In the genomic region with DNA sequence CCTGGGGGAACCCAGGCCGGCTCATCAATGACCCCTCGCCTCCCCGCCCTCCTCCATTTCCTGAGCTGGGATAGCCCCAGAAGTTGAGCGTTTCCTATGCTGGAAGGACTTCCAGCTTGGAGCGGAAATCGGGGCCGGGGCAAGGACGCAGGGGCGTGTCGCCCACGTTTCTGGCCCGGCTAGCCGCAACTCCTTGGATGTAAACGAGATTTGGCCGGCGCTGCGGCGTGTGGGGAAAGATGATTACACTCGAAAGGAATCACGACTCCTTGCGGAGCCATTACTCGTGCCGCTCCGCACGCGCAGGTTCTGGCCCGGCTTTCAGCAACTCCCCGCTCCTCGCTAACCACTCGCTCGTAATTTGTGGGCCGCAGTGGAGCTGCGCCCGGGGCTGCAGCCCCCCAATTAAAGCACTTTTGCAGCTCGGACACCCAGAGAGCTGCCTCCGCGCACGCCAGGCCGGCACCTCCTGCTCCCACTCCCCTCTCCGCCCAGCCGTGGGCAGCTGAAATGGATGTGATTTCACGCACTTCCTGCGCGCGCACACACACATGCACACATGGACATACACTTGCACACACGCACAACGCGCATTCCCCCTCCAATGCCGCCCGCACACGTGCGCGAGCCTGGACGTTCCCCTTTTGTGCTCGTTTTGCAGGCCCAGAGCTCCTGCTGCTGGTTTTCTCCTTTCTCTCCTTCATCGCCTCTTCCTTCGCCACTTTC, we compare ENCODE assay signal across 10 cellular contexts. TPM values are rescaled to one million over a fixed set of nuclear protein-coding genes. Genes with fewer than 3 reads are reported as not detected.
DNase-seq lines count a peak whose midpoint lies in the region; ATAC-seq and TF ChIP-seq lines count a peak whose summit lies in the region.
"Had no signal": no experiment of that assay in that cellular context is flagged by ENCODE, and none has a peak within 500 bp of the region (broad histone marks: within the 10 kb centered on the region; RNA-seq: fewer than 3 reads in every experiment).

No MANE protein-coding gene starts in this region.

- H3K9me3 ChIP-seq in smooth muscle cell (replicated peaks; ENCODE audit: low read depth): no peaks in the 10 kb centered on the region

- no peak overlapping the region for H3K4me3 Mint-ChIP-seq in activated CD4-positive, alpha-beta T cell treated with anti-CD3 and anti-CD28 coated beads, Interleukin-2, amount 10 ng/mL, durations not matched to agents 7 days and 5 days
- peak overlapping the region; percentile 50 for H3K4me3 Mint-ChIP-seq in activated T-helper 17 cell treated with anti-CD3 and anti-CD28 coated beads, Interleukin-2, amount 50 U/mL, for 72 hours

- peak overlapping the region; percentile 44 for H3K4me3 ChIP-seq in smooth muscle cell
- H3K4me3 ChIP-seq: BLaER1 had no signal

- H3K4me1 Mint-ChIP-seq in activated CD4-positive, alpha-beta T cell treated with anti-CD3 and anti-CD28 coated beads, Interleukin-2, amount 10 ng/mL, durations not matched to agents 7 days and 5 days: peaks cover 18% of the 10 kb centered on the region
- peaks cover 5% of the 10 kb centered on the region for H3K4me1 Mint-ChIP-seq in activated T-helper 17 cell treated with anti-CD3 and anti-CD28 coated beads, Interleukin-2, amount 50 U/mL, for 72 hours

- H3K36me3 ChIP-seq in smooth muscle cell (ENCODE audit: low read depth): no peaks in the 10 kb centered on the region
- H3K36me3 ChIP-seq: BLaER1 had no signal

- H3K79me2 ChIP-seq in smooth muscle cell (ENCODE audit: low read depth): no peaks in the 10 kb centered on the region

- H3F3A ChIP-seq in smooth muscle cell (ENCODE audit: low read depth): no peaks in the 10 kb centered on the region

- peak overlapping the region; percentile 52 for H2AFZ ChIP-seq in smooth muscle cell (ENCODE audit: low read depth)

- POLR2A ChIA-PET in activated CD4-positive, alpha-beta T cell treated with anti-CD3 and anti-CD28 coated beads, Interleukin-2, amount 10 ng/mL, durations not matched to agents 7 days and 5 days (lab: Charles Lee): no interaction called here

- peaks cover 36% of the 10 kb centered on the region for H3K4me1 ChIP-seq in smooth muscle cell (ENCODE audit: low read depth)
- H3K4me1 ChIP-seq: BLaER1 had no signal

- H3K27me3 Mint-ChIP-seq in activated CD4-positive, alpha-beta T cell treated with anti-CD3 and anti-CD28 coated beads, Interleukin-2, amount 10 ng/mL, durations not matched to agents 7 days and 5 days: peaks cover 88% of the 10 kb centered on the region
- peaks cover 63% of the 10 kb centered on the region for H3K27me3 Mint-ChIP-seq in activated T-helper 17 cell treated with anti-CD3 and anti-CD28 coated beads, Interleukin-2, amount 50 U/mL, for 72 hours

- peak overlapping the region; percentile 41 for H3K27ac Mint-ChIP-seq in activated CD4-positive, alpha-beta T cell treated with anti-CD3 and anti-CD28 coated beads, Interleukin-2, amount 10 ng/mL, durations not matched to agents 7 days and 5 days
- H3K27ac Mint-ChIP-seq in activated T-helper 17 cell treated with anti-CD3 and anti-CD28 coated beads, Interleukin-2, amount 50 U/mL, for 72 hours: no peak overlapping the region
- H3K27ac Mint-ChIP-seq: activated naive CD4-positive, alpha-beta T cell treated with anti-CD3 and anti-CD28 coated beads, Interleukin-2, amount 50 U/mL, for 72 hours had no signal

- no peaks in the 10 kb centered on the region for H3K36me3 Mint-ChIP-seq in activated CD4-positive, alpha-beta T cell treated with anti-CD3 and anti-CD28 coated beads, Interleukin-2, amount 10 ng/mL, durations not matched to agents 7 days and 5 days (ENCODE audit: low read depth)
- no peaks in the 10 kb centered on the region for H3K36me3 Mint-ChIP-seq in activated T-helper 17 cell treated with anti-CD3 and anti-CD28 coated beads, Interleukin-2, amount 50 U/mL, for 72 hours (ENCODE audit: low read depth)

- H3K9me3 Mint-ChIP-seq in activated CD4-positive, alpha-beta T cell treated with anti-CD3 and anti-CD28 coated beads, Interleukin-2, amount 10 ng/mL, durations not matched to agents 7 days and 5 days: peaks cover 2% of the 10 kb centered on the region
- H3K9me3 Mint-ChIP-seq in activated T-helper 17 cell treated with anti-CD3 and anti-CD28 coated beads, Interleukin-2, amount 50 U/mL, for 72 hours: no peaks in the 10 kb centered on the region
- H3K9me3 Mint-ChIP-seq: activated naive CD4-positive, alpha-beta T cell treated with anti-CD3 and anti-CD28 coated beads, Interleukin-2, amount 50 U/mL, for 72 hours had no signal

- no peak for ATAC-seq in activated T-helper 17 cell treated with anti-CD3 and anti-CD28 coated beads, Interleukin-2, amount 50 U/mL, for 72 hours (replicated peaks)
- no peak for ATAC-seq in HG03432 (IDR thresholded peaks at IDR 0.05; ENCODE audit: unreplicated experiment)

- H3K9ac ChIP-seq in smooth muscle cell (ENCODE audit: low read depth): no peak overlapping the region
- H3K9ac ChIP-seq: BLaER1 had no signal

- peak overlapping the region; percentile 90 for H3K4me2 ChIP-seq in smooth muscle cell
- H3K4me2 ChIP-seq: BLaER1 had no signal

- no peak for TF ChIP-seq CTCF in smooth muscle cell (IDR thresholded peaks at IDR 0.05; ENCODE audit: borderline replicate concordance, insufficient read depth, poor library complexity, severe bottlenecking)

- WGBS in smooth muscle cell (ENCODE audit: low lambda C conversion rate): 3% methylated on average over 57 of the region's 57 CpGs

- H3K27me3 ChIP-seq in smooth muscle cell (ENCODE audit: low read depth): peaks cover 99% of the 10 kb centered on the region

- DNase-seq in activated CD4-positive, alpha-beta T cell treated with anti-CD3 and anti-CD28 coated beads, Interleukin-2, amount 10 ng/mL, durations not matched to agents 7 days and 5 days: no peak
- DNase-seq in activated CD4-positive, alpha-beta T cell treated with anti-CD3 and anti-CD28 coated beads, Interleukin-2, amount 50 U/mL, for 4 hours: no peak
- DNase-seq in iris pigment epithelial cell (ENCODE audit: low read depth): peak; percentile 32
- DNase-seq in smooth muscle cell (lab: John Stamatoyannopoulos, UW; ENCODE audit: unreplicated experiment): no peak
- no peak for DNase-seq in NCI-H774 (lab: John Stamatoyannopoulos, UW)
- DNase-seq in NCI-H146 treated with DMSO at 0.1 percent for 48 hours (lab: John Stamatoyannopoulos, UW; ENCODE audit: unreplicated experiment): no peak

- CTCF ChIA-PET in activated CD4-positive, alpha-beta T cell treated with anti-CD3 and anti-CD28 coated beads, Interleukin-2, amount 10 ng/mL, durations not matched to agents 7 days and 5 days (lab: Charles Lee): interaction anchor here (0.6 to 1.2 kb wide), 4 partner anchors 14 to 47 kb away, joined by 3 read pairs; no protein-coding TSS in a partner anchor

- H4K20me1 ChIP-seq in smooth muscle cell (ENCODE audit: low read depth): no peaks in the 10 kb centered on the region

- H3K27ac ChIP-seq in smooth muscle cell (ENCODE audit: low read depth): no peak overlapping the region
- H3K27ac ChIP-seq: BLaER1 had no signal

RNA-seq across cellular contexts. Expression of a gene that starts 15.7 kb away (rescaled TPM):
- not detected for total RNA-seq in activated CD4-positive, alpha-beta T cell treated with anti-CD3 and anti-CD28 coated beads, Interleukin-2, amount 10 ng/mL, durations not matched to agents 7 days and 5 days
- total RNA-seq in activated T-helper 17 cell treated with anti-CD3 and anti-CD28 coated beads, Interleukin-2, amount 50 U/mL, for 72 hours: under 1 TPM in 1 of 2 donors, not detected in 1; 0.04 TPM
- not detected in 2 replicates for total RNA-seq in smooth muscle cell
- polyA plus RNA-seq in smooth muscle cell: not detected in 2 replicates
- total RNA-seq: activated naive CD4-positive, alpha-beta T cell treated with anti-CD3 and anti-CD28 coated beads, Interleukin-2, amount 50 U/mL, for 72 hours had no signal

RNA-seq across cellular contexts. Expression of a gene that starts 25.7 kb away (rescaled TPM):
- not detected for total RNA-seq in activated CD4-positive, alpha-beta T cell treated with anti-CD3 and anti-CD28 coated beads, Interleukin-2, amount 10 ng/mL, durations not matched to agents 7 days and 5 days
- under 1 TPM in 1 of 2 donors, not detected in 1; 0.84 TPM for total RNA-seq in activated T-helper 17 cell treated with anti-CD3 and anti-CD28 coated beads, Interleukin-2, amount 50 U/mL, for 72 hours
- not detected in 2 replicates for total RNA-seq in smooth muscle cell
- not detected in 2 replicates for polyA plus RNA-seq in smooth muscle cell
